In the genomic region with DNA sequence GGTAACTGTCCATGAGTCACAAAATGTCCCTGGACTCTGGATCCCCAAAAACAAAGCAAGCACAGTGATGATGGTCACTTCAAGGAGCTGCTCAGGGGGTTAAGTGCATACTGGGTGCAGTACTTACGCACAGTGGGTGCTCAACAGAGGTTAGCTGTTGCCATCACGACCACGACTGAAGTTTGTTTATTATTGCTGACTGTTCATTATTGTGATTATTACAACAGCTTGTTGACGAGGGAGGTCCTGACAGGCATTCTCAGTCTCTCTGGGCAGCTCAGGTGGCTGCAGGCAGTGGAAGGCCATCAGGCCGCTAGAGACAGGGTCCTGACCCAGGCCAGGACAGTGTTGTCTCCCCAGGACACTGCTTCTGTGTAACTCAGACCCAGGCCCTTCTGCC, we compare ENCODE assay signal across 16 cellular contexts.
DNase-seq lines count a peak whose midpoint lies in the region; ATAC-seq, FAIRE-seq and TF ChIP-seq lines count a peak whose summit lies in the region.
"Had no signal": no experiment of that assay in that cellular context is flagged by ENCODE, and none has a peak within 500 bp of the region (broad histone marks: within the 10 kb centered on the region; RNA-seq: fewer than 3 reads in every experiment).

No MANE protein-coding gene starts in this region.

- no peaks in the 10 kb centered on the region for H3K36me3 Mint-ChIP-seq in activated T-helper 17 cell treated with anti-CD3 and anti-CD28 coated beads, Interleukin-2, amount 50 U/mL, for 72 hours (ENCODE audit: low read depth)
- H3K36me3 Mint-ChIP-seq in MCF 10A (ENCODE audit: insufficient read depth, unreplicated experiment) = no peaks in the 10 kb centered on the region
- H3K36me3 Mint-ChIP-seq: CD14-positive monocyte; CD4-positive, alpha-beta memory T cell had no signal

- H3K4me1 Mint-ChIP-seq in activated T-helper 17 cell treated with anti-CD3 and anti-CD28 coated beads, Interleukin-2, amount 50 U/mL, for 72 hours = no peaks in the 10 kb centered on the region
- no peaks in the 10 kb centered on the region for H3K4me1 Mint-ChIP-seq in MCF 10A (ENCODE audit: insufficient read depth, unreplicated experiment)
- H3K4me1 Mint-ChIP-seq: CD14-positive monocyte; CD4-positive, alpha-beta memory T cell had no signal

- H3K9me3 Mint-ChIP-seq in activated T-helper 17 cell treated with anti-CD3 and anti-CD28 coated beads, Interleukin-2, amount 50 U/mL, for 72 hours = peaks cover 6% of the 10 kb centered on the region
- H3K9me3 Mint-ChIP-seq in MCF 10A (ENCODE audit: unreplicated experiment) = peaks cover 14% of the 10 kb centered on the region

- no peak overlapping the region for H3K4me3 Mint-ChIP-seq in activated T-helper 17 cell treated with anti-CD3 and anti-CD28 coated beads, Interleukin-2, amount 50 U/mL, for 72 hours
- no peak overlapping the region for H3K4me3 Mint-ChIP-seq in MCF 10A (ENCODE audit: unreplicated experiment)
- H3K4me3 Mint-ChIP-seq: CD14-positive monocyte; CD4-positive, alpha-beta memory T cell; HFFc6 had no signal

- peak; percentile 87 for FAIRE-seq in bronchial epithelial cell (lab: Jason Lieb, UNC)

- peaks cover 0 to 10% (median 1%) of the 10 kb centered on the region in 12 donors for H3K9me3 ChIP-seq in heart left ventricle
- H3K9me3 ChIP-seq in HUES64 (ENCODE audit: insufficient read depth, low read depth, low read length) = no peaks in the 10 kb centered on the region

- H3K36me3 ChIP-seq in heart left ventricle (no peaks in the 10 kb centered on the region), HUES64 (ENCODE audit: insufficient read depth, low read length) (no peaks in the 10 kb centered on the region), bronchial epithelial cell (ENCODE audit: control insufficient read depth, insufficient read depth, low read length) (no peaks in the 10 kb centered on the region)
- H3K36me3 ChIP-seq: BLaER1 had no signal

- TF ChIP-seq POLR2A in heart left ventricle (IDR thresholded peaks at IDR 0.05) = no peak

- no TSS peak for BruUV-seq in MCF 10A (replicated peaks; lab: Mats Ljungman, UMichigan)

- no peak overlapping the region for H3K9ac ChIP-seq in HUES64 (ENCODE audit: low read depth, low read length)
- H3K9ac ChIP-seq: BLaER1 had no signal

- no peak for TF ChIP-seq CTCF in heart left ventricle (IDR thresholded peaks at IDR 0.05)
- TF ChIP-seq CTCF in bronchial epithelial cell (IDR thresholded peaks at IDR 0.05; ENCODE audit: insufficient read depth, low read length, severe bottlenecking) = no peak
- no peak for TF ChIP-seq CTCF in MCF 10A (IDR thresholded peaks at IDR 0.05; ENCODE audit: unreplicated experiment)

- H3K4me1 ChIP-seq in heart left ventricle = peaks cover 0 to 5% (median 0%) of the 10 kb centered on the region in 12 donors
- H3K4me1 ChIP-seq in HUES64 (ENCODE audit: insufficient read depth, low read length) = peaks cover 15% of the 10 kb centered on the region
- H3K4me1 ChIP-seq: BLaER1 had no signal

- no peak for ATAC-seq in Right ventricle myocardium inferior
- ATAC-seq in heart left ventricle = no peak
- no peak for ATAC-seq in activated T-helper 17 cell treated with anti-CD3 and anti-CD28 coated beads, Interleukin-2, amount 50 U/mL, for 72 hours (replicated peaks)
- ATAC-seq: HCT116 had no signal

- H3K27ac ChIP-seq in heart left ventricle = no peak overlapping the region
- H3K27ac ChIP-seq in HUES64 (ENCODE audit: low read depth, low read length) = peak overlapping the region; percentile 45; the same call in 1 of the 2 replicates
- H3K27ac ChIP-seq: 22Rv1, BLaER1, HL-60 had no signal

- H3K4me3 ChIP-seq in heart left ventricle = no peak overlapping the region
- H3K4me3 ChIP-seq in HUES64 (ENCODE audit: low read length) = no peak overlapping the region
- no peak overlapping the region for H3K4me3 ChIP-seq in bronchial epithelial cell (ENCODE audit: low read depth, low read length)
- H3K4me3 ChIP-seq: BLaER1 had no signal

- 50 to 59% (median 55%) methylated on average over 5 of the region's 5 CpGs for WGBS in heart left ventricle, 4 donors
- 71% methylated on average over 5 of the region's 5 CpGs for WGBS in HUES64

- POLR2A ChIA-PET in MCF 10A (lab: Yijun Ruan, JAX) = no interaction called here

- H3K27me3 Mint-ChIP-seq in activated T-helper 17 cell treated with anti-CD3 and anti-CD28 coated beads, Interleukin-2, amount 50 U/mL, for 72 hours = peaks cover 2% of the 10 kb centered on the region
- no peaks in the 10 kb centered on the region for H3K27me3 Mint-ChIP-seq in MCF 10A (ENCODE audit: insufficient read depth, unreplicated experiment)

- intact Hi-C loops in Right ventricle myocardium inferior (cut with DNase I) (no loop called here), heart left ventricle (cut with DNase I) (no loop called here), MCF 10A (cut with micrococcal nuclease) (no loop called here)

- DNase-seq in Right ventricle myocardium inferior (ENCODE audit: missing footprints) = peak; percentile 11
- no peak for DNase-seq in heart left ventricle
- no peak for DNase-seq in bronchial epithelial cell (ENCODE audit: low read depth)
- DNase-seq in NCI-H2227 treated with DMSO at 0.1 percent for 48 hours (lab: John Stamatoyannopoulos, UW) = no peak
- DNase-seq in MCF 10A (ENCODE audit: unreplicated experiment) = no peak
- DNase-seq: CD4-positive, alpha-beta memory T cell; DMS153; GF-D8; HFFc6 had no signal

- H3K27ac Mint-ChIP-seq in activated T-helper 17 cell treated with anti-CD3 and anti-CD28 coated beads, Interleukin-2, amount 50 U/mL, for 72 hours = no peak overlapping the region
- no peak overlapping the region for H3K27ac Mint-ChIP-seq in MCF 10A (ENCODE audit: low read depth, unreplicated experiment)
- H3K27ac Mint-ChIP-seq: CD14-positive monocyte; CD4-positive, alpha-beta memory T cell; HFFc6 had no signal

- H3K27me3 ChIP-seq in heart left ventricle (peaks cover 0 to 19% (median 0%) of the 10 kb centered on the region in 9 donors), HUES64 (ENCODE audit: insufficient read depth, low read length) (no peaks in the 10 kb centered on the region), bronchial epithelial cell (ENCODE audit: control insufficient read depth, insufficient read depth, low read length) (no peaks in the 10 kb centered on the region)
- H3K27me3 ChIP-seq: BLaER1 had no signal

- CTCF ChIA-PET in MCF 10A (lab: Yijun Ruan, JAX) = interaction anchor here (0.7 to 0.9 kb wide), 2 partner anchors 28 to 540 kb away, joined by 3 read pairs; no protein-coding TSS in a partner anchor
